Comparison of ENCODE assay signal across 8 cellular contexts in genomic region chr15:88450125-88450798, GRCh38. TPM values are rescaled to one million over a fixed set of nuclear protein-coding genes. Genes with fewer than 3 reads are reported as not detected.
A peak's percentile ranks its signal among the peaks of the same experiment; 100 is the strongest.
DNase-seq lines count a peak whose midpoint lies in the region; ATAC-seq, FAIRE-seq and TF ChIP-seq lines count a peak whose summit lies in the region.

No MANE protein-coding gene starts in this region.

- H3K4me1 ChIP-seq in small intestine (ENCODE audit: control insufficient read depth in 2 of 2, insufficient read depth in 1 of 2, low read depth in 1 of 2, low read length in 1 of 2): no peaks in the 10 kb centered on the region

- no peaks in the 10 kb centered on the region for H3K9me3 Mint-ChIP-seq in activated naive CD8-positive, alpha-beta T cell treated with anti-CD3 and anti-CD28 coated beads, Interleukin-2, amount 50 U/mL, for 24 hours

- TF ChIP-seq CTCF in AG09319 (IDR thresholded peaks at IDR 0.05; ENCODE audit: low read depth, low read length) (peak; percentile 81), GM13976 (IDR thresholded peaks at IDR 0.05; ENCODE audit: borderline replicate concordance, control extremely low read depth, extremely low read depth, insufficient read depth, missing control alignments) (peak; percentile 70)

- no peaks in the 10 kb centered on the region for H3K36me3 ChIP-seq in small intestine (ENCODE audit: control insufficient read depth in 2 of 2, insufficient read depth in 2 of 2, low read length in 2 of 2)

- H3K4me3 ChIP-seq in Jurkat, Clone E6-1 (ENCODE audit: low read length): no peak overlapping the region
- no peak overlapping the region for H3K4me3 ChIP-seq in small intestine (ENCODE audit: low read depth in 1 of 2, low read length in 2 of 2)

- FAIRE-seq in small intestine (lab: Jason Lieb, UNC): no peak

- H3K27ac Mint-ChIP-seq in activated naive CD8-positive, alpha-beta T cell treated with anti-CD3 and anti-CD28 coated beads, Interleukin-2, amount 50 U/mL, for 24 hours: no peak overlapping the region

- H3K27me3 Mint-ChIP-seq in activated naive CD8-positive, alpha-beta T cell treated with anti-CD3 and anti-CD28 coated beads, Interleukin-2, amount 50 U/mL, for 24 hours: peaks cover 7% of the 10 kb centered on the region

- no peaks in the 10 kb centered on the region for H3K36me3 Mint-ChIP-seq in activated naive CD8-positive, alpha-beta T cell treated with anti-CD3 and anti-CD28 coated beads, Interleukin-2, amount 50 U/mL, for 24 hours (ENCODE audit: low read depth)

- in situ Hi-C loops in GM13976 (cut with MboI; ENCODE audit: low sequenced_read_pairs, unreplicated experiment): no loop called here

- peaks cover 4% of the 10 kb centered on the region for H3K4me1 Mint-ChIP-seq in activated naive CD8-positive, alpha-beta T cell treated with anti-CD3 and anti-CD28 coated beads, Interleukin-2, amount 50 U/mL, for 24 hours

- H3K9me3 ChIP-seq in small intestine (ENCODE audit: control insufficient read depth, low read depth): no peaks in the 10 kb centered on the region

- H3K4me3 Mint-ChIP-seq in activated naive CD8-positive, alpha-beta T cell treated with anti-CD3 and anti-CD28 coated beads, Interleukin-2, amount 50 U/mL, for 24 hours: no peak overlapping the region

- 2 to 5% (median 3%) methylated on average over 12 of the region's 12 CpGs for WGBS in small intestine, 3 donors

- H3K27ac ChIP-seq in small intestine (ENCODE audit: low read depth in 1 of 2, low read length in 1 of 2): no peak overlapping the region

- H3K27me3 ChIP-seq in small intestine (ENCODE audit: control insufficient read depth in 2 of 2, insufficient read depth in 2 of 2, low read length in 2 of 2): no peaks in the 10 kb centered on the region

- DNase-seq in AG09319 (ENCODE audit: extremely low read depth, low read depth) (peak; percentile 22), GM13976 (ENCODE audit: low spot score) (peak; percentile 75), SK-N-DZ (ENCODE audit: low spot score) (peak; percentile 87), hepatic stellate cell (ENCODE audit: low spot score) (peak; percentile 69), small intestine (peak; percentile 35)
- peak; percentile 70 for DNase-seq in Jurkat, Clone E6-1 (ENCODE audit: low read depth, low spot score)
- peak; percentile 84 for DNase-seq in activated naive CD8-positive, alpha-beta T cell treated with anti-CD3 and anti-CD28 coated beads, Interleukin-2, amount 50 U/mL, for 24 hours

- ATAC-seq in activated naive CD8-positive, alpha-beta T cell treated with anti-CD3 and anti-CD28 coated beads, Interleukin-2, amount 50 U/mL, for 24 hours: peak; percentile 75
- no peak for ATAC-seq in HG03108 (IDR thresholded peaks at IDR 0.05; ENCODE audit: unreplicated experiment)

RNA-seq across cellular contexts. Expression of gene MRPL46, which starts 16.9 kb away (rescaled TPM):
- 62.1 TPM for polyA plus RNA-seq in Jurkat, Clone E6-1 (2012; ENCODE audit: insufficient read depth, insufficient read length)
- polyA plus RNA-seq in SK-N-DZ (2014; cell fraction: cytosol; rRNA removed): 47.1 and 49.0 TPM in 2 replicates
- 51.0 and 52.9 TPM in 2 replicates for polyA plus RNA-seq in SK-N-DZ (2014; cell fraction: nucleus; rRNA removed)
- 10 to 100 TPM; 40.3 to 61.7 (median 49.6) TPM for polyA plus RNA-seq in small intestine

RNA-seq across cellular contexts. Expression of gene MRPS11, which starts 17.2 kb away (rescaled TPM):
- polyA plus RNA-seq in Jurkat, Clone E6-1 (2012; ENCODE audit: insufficient read depth, insufficient read length): 108 TPM
- 66.0 and 140 TPM in 2 replicates for polyA plus RNA-seq in SK-N-DZ (2014; cell fraction: cytosol; rRNA removed)
- 38.8 and 55.1 TPM in 2 replicates for polyA plus RNA-seq in SK-N-DZ (2014; cell fraction: nucleus; rRNA removed)
- polyA plus RNA-seq in small intestine: 10 to 100 TPM; 57.0 to 79.8 (median 70.8) TPM

Comparison
In these comparisons a context has a peak if more than half of its experiments do, and no peak if none do; other contexts are left out.
1. DNase-seq: peak in every context shown above with its lines; median percentile 87 in SK-N-DZ; 84 in activated naive CD8-positive, alpha-beta T cell treated with anti-CD3 and anti-CD28 coated beads, Interleukin-2, amount 50 U/mL, for 24 hours; 75 in GM13976; 70 in Jurkat, Clone E6-1; 69 in hepatic stellate cell; 35 in small intestine; 22 in AG09319.